20 cellular contexts compared by ENCODE assay signal in genomic region chr7:47142169-47142866, GRCh38.
A peak's percentile ranks its signal among the peaks of the same experiment; 100 is the strongest.
DNase-seq lines count a peak whose midpoint lies in the region; ATAC-seq and TF ChIP-seq lines count a peak whose summit lies in the region.
"Had no signal": no experiment of that assay in that cellular context is flagged by ENCODE, and none has a peak within 500 bp of the region (broad histone marks: within the 10 kb centered on the region; RNA-seq: fewer than 3 reads in every experiment).

No MANE protein-coding gene starts in this region.

- H3K9me3 ChIP-seq in IMR-90 (ENCODE audit: control insufficient read depth, insufficient read depth, low read length) (no peaks in the 10 kb centered on the region), SU-DHL-6 (ENCODE audit: insufficient read depth, low read length) (0 out of 2 replicates have a peak, but pooled peaks cover 4% of the 10 kb centered on the region), esophagus muscularis mucosa (no peaks in the 10 kb centered on the region)
- H3K9me3 ChIP-seq in CD4-positive, alpha-beta memory T cell (ENCODE audit: control insufficient read depth in 1 of 2, low read length in 2 of 2): no peaks in the 10 kb centered on the region
- H3K9me3 ChIP-seq: SK-N-SH had no signal

- 83% methylated on average over 4 of the region's 10 CpGs; no CpG with 5 or more reads in 1 of the 2 experiments for WGBS in IMR-90 (ENCODE audit: extremely low coverage in 2 of 2, insufficient read length in 1 of 2), 2 experiments
- WGBS in esophagus muscularis mucosa: 87% methylated on average over 10 of the region's 10 CpGs

- no peak for TF ChIP-seq EP300 in esophagus muscularis mucosa (IDR thresholded peaks at IDR 0.05)

- H3K79me2 ChIP-seq in SU-DHL-6 (ENCODE audit: insufficient read depth, low read length): no peaks in the 10 kb centered on the region

- no peak for TF ChIP-seq RAD21 in IMR-90 (IDR thresholded peaks at IDR 0.05; ENCODE audit: low read length)

- TF ChIP-seq CTCF in IMR-90 (conservative IDR thresholded peaks at IDR 0.05; ENCODE audit: low read depth, low read length): no peak
- no peak for TF ChIP-seq CTCF in SU-DHL-6 (IDR thresholded peaks at IDR 0.05; ENCODE audit: insufficient read depth, low read length, poor library complexity, severe bottlenecking)
- no peak for TF ChIP-seq CTCF in foreskin keratinocyte (conservative IDR thresholded peaks at IDR 0.05)
- no peak for TF ChIP-seq CTCF in CD14-positive monocyte (IDR thresholded peaks at IDR 0.05)
- no peak for TF ChIP-seq CTCF in esophagus muscularis mucosa (IDR thresholded peaks at IDR 0.05)

- H3K36me3 ChIP-seq in IMR-90 (ENCODE audit: control insufficient read depth, insufficient read depth, low read length) (no peaks in the 10 kb centered on the region), SU-DHL-6 (ENCODE audit: low read length) (peaks cover 9% of the 10 kb centered on the region; the same call in 1 of the 2 replicates), esophagus muscularis mucosa (no peaks in the 10 kb centered on the region)
- H3K36me3 ChIP-seq in CD4-positive, alpha-beta memory T cell (ENCODE audit: insufficient read depth, low read length): no peaks in the 10 kb centered on the region

- H3K4me1 ChIP-seq in IMR-90 (ENCODE audit: control insufficient read depth, insufficient read depth, low read length): peaks cover 13% of the 10 kb centered on the region
- H3K4me1 ChIP-seq in foreskin keratinocyte: peaks cover 7% of the 10 kb centered on the region
- no peaks in the 10 kb centered on the region for H3K4me1 ChIP-seq in CD4-positive, alpha-beta memory T cell (ENCODE audit: insufficient read depth, low read length)
- peaks cover 0 to 3% (median 0%) of the 10 kb centered on the region in 4 donors for H3K4me1 ChIP-seq in esophagus muscularis mucosa

- peaks cover 0 to 4% (median 1%) of the 10 kb centered on the region in 7 donors for H3K9me3 Mint-ChIP-seq in CD14-positive monocyte
- H3K9me3 Mint-ChIP-seq in CD4-positive, alpha-beta memory T cell: peaks cover 0 to 4% (median 0%) of the 10 kb centered on the region in 8 donors

- peaks cover 6% of the 10 kb centered on the region for H3F3A ChIP-seq in SU-DHL-6 (ENCODE audit: insufficient read depth)

- H3K27me3 Mint-ChIP-seq in CD14-positive monocyte (ENCODE audit: low read depth in 3 of 3): peaks cover 2 to 3% (median 3%) of the 10 kb centered on the region in 3 donors
- peaks cover 2 to 7% of the 10 kb centered on the region in 2 donors for H3K27me3 Mint-ChIP-seq in CD4-positive, alpha-beta memory T cell

- H3K9ac ChIP-seq in IMR-90 (ENCODE audit: low read depth, low read length) (no peak overlapping the region), SU-DHL-6 (ENCODE audit: low read length) (no peak overlapping the region)
- H3K9ac ChIP-seq: SK-N-SH had no signal

- no peaks in the 10 kb centered on the region for H3K36me3 Mint-ChIP-seq in CD14-positive monocyte
- no peaks in the 10 kb centered on the region for H3K36me3 Mint-ChIP-seq in CD4-positive, alpha-beta memory T cell
- H3K36me3 Mint-ChIP-seq: CD8-positive, alpha-beta memory T cell had no signal

- H3K4me2 ChIP-seq in IMR-90 (ENCODE audit: low read depth, low read length) (no peak overlapping the region), SU-DHL-6 (ENCODE audit: low read depth, low read length, poor library complexity, severe bottlenecking) (no peak overlapping the region)
- H3K4me2 ChIP-seq: SK-N-SH had no signal

- no peak for TF ChIP-seq POLR2A in IMR-90 (IDR thresholded peaks at IDR 0.05; ENCODE audit: low read depth, low read length)
- no peak for TF ChIP-seq POLR2A in esophagus muscularis mucosa (IDR thresholded peaks at IDR 0.05; ENCODE audit: low read depth)

- BruUV-seq in IMR-90 (replicated peaks; lab: Mats Ljungman, UMichigan): no TSS peak

- peaks cover 6% of the 10 kb centered on the region for H3K4me1 Mint-ChIP-seq in CD14-positive monocyte
- H3K4me1 Mint-ChIP-seq in CD4-positive, alpha-beta memory T cell: no peaks in the 10 kb centered on the region
- H3K4me1 Mint-ChIP-seq: CD8-positive, alpha-beta memory T cell had no signal

- intact Hi-C loops in IMR-90 (cut with micrococcal nuclease): no loop called here
- intact Hi-C loops in CD14-positive monocyte (cut with micrococcal nuclease): no loop called here
- intact Hi-C loops in CD4-positive, alpha-beta memory T cell (cut with micrococcal nuclease): no loop called here
- intact Hi-C loops in esophagus muscularis mucosa (cut with DNase I): no loop called here

- H4K91ac ChIP-seq in IMR-90 (ENCODE audit: insufficient read depth, low read depth, low read length): peak overlapping the region; percentile 88

- peaks cover 8% of the 10 kb centered on the region for H3K9me1 ChIP-seq in IMR-90 (ENCODE audit: insufficient read depth, low read length)

- H2AFZ ChIP-seq in IMR-90 (replicated peaks; ENCODE audit: low read length, poor library complexity) (no peak overlapping the region), SU-DHL-6 (ENCODE audit: low read depth, low read length, severe bottlenecking) (peak overlapping the region; percentile 8)

- peak overlapping the region; percentile 94 for H2BK120ac ChIP-seq in IMR-90 (ENCODE audit: low read depth, low read length)

- H3K27ac ChIP-seq in IMR-90 (ENCODE audit: insufficient read depth, low read length) (peak overlapping the region; percentile 60; the same call in 1 of the 2 replicates), SU-DHL-6 (ENCODE audit: low read depth, low read length) (no peak overlapping the region), foreskin keratinocyte (no peak overlapping the region), esophagus muscularis mucosa (replicated peaks in 1 of 4) (no peak overlapping the region)
- H3K27ac ChIP-seq in CD4-positive, alpha-beta memory T cell (ENCODE audit: low read depth, low read length): no peak overlapping the region

- H3K9me2 ChIP-seq in SU-DHL-6 (replicated peaks; ENCODE audit: insufficient read depth, low read length): no peaks in the 10 kb centered on the region
- H3K9me2 ChIP-seq: SK-N-SH had no signal

- H3K27me3 ChIP-seq in IMR-90 (ENCODE audit: control insufficient read depth, insufficient read depth, low read length) (no peaks in the 10 kb centered on the region), SU-DHL-6 (ENCODE audit: low read length) (no peaks in the 10 kb centered on the region), foreskin keratinocyte (peaks cover 2% of the 10 kb centered on the region), esophagus muscularis mucosa (no peaks in the 10 kb centered on the region)
- no peaks in the 10 kb centered on the region for H3K27me3 ChIP-seq in CD4-positive, alpha-beta memory T cell (ENCODE audit: insufficient read depth, low read length)

- in situ Hi-C loops in IMR-90 (cut with MboI; ENCODE audit: low sequenced_read_pairs): no loop called here

- H2BK15ac ChIP-seq in IMR-90 (ENCODE audit: low read depth, low read length): peak overlapping the region; percentile 88; the same call in 2 of the 3 replicates

- H3K18ac ChIP-seq in IMR-90 (ENCODE audit: low read depth, low read length): peak overlapping the region; percentile 72

- peak overlapping the region; percentile 22 to 69; a peak in 3 of 4 replicates for H4K8ac ChIP-seq in IMR-90 (ENCODE audit: low read depth in 2 of 2, low read length in 2 of 2)

- DNase-seq in IMR-90 (no peak), foreskin keratinocyte (peak; percentile 28 to 66), CD14-positive monocyte (ENCODE audit: low spot score) (no peak), esophagus muscularis mucosa (ENCODE audit: extremely low spot score) (no peak)
- no peak for DNase-seq in CD4-positive, alpha-beta memory T cell
- DNase-seq: C1 segment of cervical spinal cord; CD8-positive, alpha-beta memory T cell; DMS 273 treated with DMSO at 0.1 percent for 48 hours; DMS79; EL; GDM1; Kasumi-1; MM.1S; NCI-H2029; NCI-H446 treated with DMSO at 0.1 percent for 48 hours; NCI-H526; SK-N-SH had no signal

- peak overlapping the region; percentile 77 for H3K14ac ChIP-seq in IMR-90 (replicated peaks; ENCODE audit: low read depth, low read length)

- H3K23ac ChIP-seq in IMR-90 (ENCODE audit: low read depth, low read length): peak overlapping the region; percentile 3; the same call in 1 of the 2 replicates

- no peak overlapping the region for H3K56ac ChIP-seq in IMR-90 (ENCODE audit: extremely low read depth, insufficient read depth, low read length)

- no peak for ATAC-seq in IMR-90 (ENCODE audit: low read depth)
- peak; percentile 54 for ATAC-seq in foreskin keratinocyte
- ATAC-seq in GM18873 (IDR thresholded peaks at IDR 0.05; ENCODE audit: low FRiP score, unreplicated experiment): no peak
- ATAC-seq: GM12878 had no signal

- H3K4me3 ChIP-seq in IMR-90 (ENCODE audit: insufficient read depth, low read depth, low read length): no peak overlapping the region
- no peak overlapping the region for H3K4me3 ChIP-seq in SU-DHL-6 (ENCODE audit: insufficient read depth, low read length, poor library complexity, severe bottlenecking)
- no peak overlapping the region for H3K4me3 ChIP-seq in CD4-positive, alpha-beta memory T cell (ENCODE audit: low read length in 2 of 2)
- H3K4me3 ChIP-seq in esophagus muscularis mucosa: no peak overlapping the region
- H3K4me3 ChIP-seq: GM12878 had no signal

- CTCF ChIA-PET in IMR-90 (lab: Yijun Ruan, JAX): interaction anchor here (1.7 kb wide), 1 partner anchor 42 kb away, joined by 4 read pairs; no protein-coding TSS in a partner anchor
- CTCF ChIA-PET in CD4-positive, alpha-beta memory T cell (lab: Charles Lee; ENCODE audit: partially characterized antibody): no interaction called here

- POLR2A ChIA-PET in IMR-90 (lab: Charles Lee; ENCODE audit: unreplicated experiment): no interaction called here
- POLR2A ChIA-PET in CD4-positive, alpha-beta memory T cell (lab: Charles Lee; ENCODE audit: partially characterized antibody): no interaction called here

- no peak overlapping the region for H3K4me3 Mint-ChIP-seq in CD14-positive monocyte
- no peak overlapping the region for H3K4me3 Mint-ChIP-seq in CD4-positive, alpha-beta memory T cell
- H3K4me3 Mint-ChIP-seq: CD8-positive, alpha-beta memory T cell had no signal

- H3K4ac ChIP-seq in IMR-90 (ENCODE audit: low read depth, low read length): peak overlapping the region; percentile 88

- dilution Hi-C loops in IMR-90 (cut with HindIII; ENCODE audit: low sequenced_read_pairs, unreplicated experiment): no loop called here

- H2AK5ac ChIP-seq in IMR-90 (ENCODE audit: low read depth, low read length): peak overlapping the region; percentile 83

- H3K27ac Mint-ChIP-seq in CD14-positive monocyte: no peak overlapping the region
- H3K27ac Mint-ChIP-seq in CD4-positive, alpha-beta memory T cell: no peak overlapping the region
- H3K27ac Mint-ChIP-seq: CD8-positive, alpha-beta memory T cell had no signal

- peak overlapping the region; percentile 53; the same call in 1 of the 2 replicates for H4K5ac ChIP-seq in IMR-90 (ENCODE audit: low read depth, low read length)

- H2BK5ac ChIP-seq in IMR-90 (ENCODE audit: low read depth, low read length, poor library complexity, severe bottlenecking): peak overlapping the region; percentile 87

- H2AK9ac ChIP-seq in IMR-90 (replicated peaks; ENCODE audit: low read depth, low read length, poor library complexity): peak overlapping the region; percentile 82

- no peaks in the 10 kb centered on the region for H3K79me1 ChIP-seq in IMR-90 (ENCODE audit: low read depth in 1 of 2, low read length in 2 of 2)

- no peaks in the 10 kb centered on the region for H4K20me1 ChIP-seq in IMR-90 (ENCODE audit: insufficient read depth, low read length)
- no peaks in the 10 kb centered on the region for H4K20me1 ChIP-seq in SU-DHL-6 (ENCODE audit: low read depth, low read length)

- peak overlapping the region; percentile 97 for H2BK20ac ChIP-seq in IMR-90 (ENCODE audit: low read depth, low read length)

Comparison
In these comparisons a context has a peak if more than half of its experiments do, and no peak if none do; other contexts are left out.
1. DNase-seq: peak in foreskin keratinocyte (2 of 2); none in IMR-90 (single experiment), CD14-positive monocyte (single experiment), CD4-positive, alpha-beta memory T cell (0 of 5) and esophagus muscularis mucosa (single experiment).